34 cellular contexts compared by ENCODE assay signal in the genomic region with DNA sequence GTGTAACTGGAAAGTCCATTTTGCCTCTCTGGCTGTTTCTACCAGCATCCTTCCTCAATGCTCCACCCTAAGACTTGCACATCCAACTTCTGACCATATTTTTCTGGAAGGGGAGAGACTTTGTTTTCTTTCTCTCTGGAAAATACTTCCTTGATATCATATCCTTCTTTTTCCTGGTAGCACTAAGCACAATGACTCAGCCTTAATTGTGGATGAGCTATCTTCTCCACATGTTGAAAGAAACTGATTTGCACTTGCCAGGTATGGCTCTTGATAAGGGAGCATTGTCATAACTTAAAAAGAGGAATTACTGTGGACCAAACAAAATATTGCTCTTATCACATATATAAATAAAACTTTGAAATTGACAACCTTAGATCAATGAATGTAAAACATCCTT.
"Had no signal": no experiment of that assay in that cellular context is flagged by ENCODE, and none has a peak within 500 bp of the region (broad histone marks: within the 10 kb centered on the region; RNA-seq: fewer than 3 reads in every experiment).

No MANE protein-coding gene starts in this region.

- H3K27ac ChIP-seq: adrenal gland, body of pancreas, cardiac muscle cell, coronary artery, dorsolateral prefrontal cortex, esophagus muscularis mucosa, WERI-Rb-1 had no signal

- DNase-seq: activated B cell treated with CpG ODN at 0.5 μM for 24 hours; activated CD4-positive, alpha-beta T cell treated with anti-CD3 and anti-CD28 coated beads for 48 hours; activated CD4-positive, alpha-beta T cell treated with anti-CD3 and anti-CD28 coated beads, Interleukin-2, amount 50 U/mL, for 1 hour; activated CD4-positive, alpha-beta T cell treated with anti-CD3 and anti-CD28 coated beads, Interleukin-2, amount 50 U/mL, for 48 hours; activated CD8-positive, alpha-beta memory T cell treated with anti-CD3 and anti-CD28 coated beads for 24 hours; activated CD8-positive, alpha-beta T cell treated with anti-CD3 and anti-CD28 coated beads for 36 hours; activated effector memory CD4-positive, alpha-beta T cell treated with anti-CD3 and anti-CD28 coated beads, Interleukin-2, amount 50 U/mL, for 16 hours; activated naive CD4-positive, alpha-beta T cell treated with anti-CD3 and anti-CD28 coated beads for 36 hours; activated naive CD8-positive, alpha-beta T cell treated with anti-CD3 and anti-CD28 coated beads for 36 hours; activated naive CD8-positive, alpha-beta T cell treated with anti-CD3 and anti-CD28 coated beads, Interleukin-2, amount 50 U/mL, for 24 hours; activated T-cell treated with anti-CD3 and anti-CD28 coated beads, Interleukin-2, amount 50 U/mL, for 4 hours; adrenal gland; amygdala; aorta; body of pancreas; dorsolateral prefrontal cortex; effector memory CD4-positive, alpha-beta T cell; endodermal cell; erythroblast; head of caudate nucleus; T-helper 1 cell; T-helper 17 cell; T1000; WERI-Rb-1 had no signal

- H3K27ac Mint-ChIP-seq: activated B cell treated with CpG ODN at 0.5 μM for 24 hours; activated CD8-positive, alpha-beta T cell treated with anti-CD3 and anti-CD28 coated beads for 36 hours; activated naive CD4-positive, alpha-beta T cell treated with anti-CD3 and anti-CD28 coated beads for 36 hours; activated naive CD4-positive, alpha-beta T cell treated with anti-CD3 and anti-CD28 coated beads, Interleukin-2, amount 50 U/mL, for 24 hours; activated naive CD8-positive, alpha-beta T cell treated with anti-CD3 and anti-CD28 coated beads for 36 hours; activated naive CD8-positive, alpha-beta T cell treated with anti-CD3 and anti-CD28 coated beads, Interleukin-2, amount 50 U/mL, for 24 hours; activated T-helper 17 cell treated with anti-CD3 and anti-CD28 coated beads, Interleukin-2, amount 50 U/mL, for 72 hours; dendritic cell treated with granulocyte-macrophage colony-stimulating factor and Interleukin-4, amounts not matched to agents 40 ng/mL and 50 ng/mL, for 4 days; endodermal cell; T-helper 17 cell; T-helper 2 cell treated with Interferon-gamma antibody and Interleukin-4, amounts not matched to agents 5 μg/mL and 100 μg/mL, for 36 hours had no signal

- H3K36me3 Mint-ChIP-seq: activated naive CD4-positive, alpha-beta T cell treated with anti-CD3 and anti-CD28 coated beads, Interleukin-2, amount 50 U/mL, for 24 hours; activated naive CD8-positive, alpha-beta T cell treated with anti-CD3 and anti-CD28 coated beads for 36 hours had no signal

- H3K27me3 Mint-ChIP-seq: activated CD8-positive, alpha-beta T cell treated with anti-CD3 and anti-CD28 coated beads for 36 hours; activated naive CD4-positive, alpha-beta T cell treated with anti-CD3 and anti-CD28 coated beads, Interleukin-2, amount 50 U/mL, for 24 hours; activated naive CD8-positive, alpha-beta T cell treated with anti-CD3 and anti-CD28 coated beads for 36 hours; activated naive CD8-positive, alpha-beta T cell treated with anti-CD3 and anti-CD28 coated beads, Interleukin-2, amount 50 U/mL, for 24 hours; activated T-helper 17 cell treated with anti-CD3 and anti-CD28 coated beads, Interleukin-2, amount 50 U/mL, for 72 hours; central memory CD8-positive, alpha-beta T cell; dendritic cell treated with granulocyte-macrophage colony-stimulating factor and Interleukin-4, amounts not matched to agents 40 ng/mL and 50 ng/mL, for 4 days; T-helper 17 cell had no signal

- H3K4me3 Mint-ChIP-seq: activated B cell treated with CpG ODN at 0.5 μM for 24 hours; activated CD8-positive, alpha-beta T cell treated with anti-CD3 and anti-CD28 coated beads for 36 hours; activated naive CD4-positive, alpha-beta T cell treated with anti-CD3 and anti-CD28 coated beads for 36 hours; activated naive CD4-positive, alpha-beta T cell treated with anti-CD3 and anti-CD28 coated beads, Interleukin-2, amount 50 U/mL, for 24 hours; activated naive CD8-positive, alpha-beta T cell treated with anti-CD3 and anti-CD28 coated beads for 36 hours; activated naive CD8-positive, alpha-beta T cell treated with anti-CD3 and anti-CD28 coated beads, Interleukin-2, amount 50 U/mL, for 24 hours; activated T-cell treated with anti-CD3 and anti-CD28 coated beads, Interleukin-2, amount 50 U/mL, for 4 hours; activated T-helper 17 cell treated with anti-CD3 and anti-CD28 coated beads, Interleukin-2, amount 50 U/mL, for 72 hours; central memory CD8-positive, alpha-beta T cell; dendritic cell treated with granulocyte-macrophage colony-stimulating factor and Interleukin-4, amounts not matched to agents 40 ng/mL and 50 ng/mL, for 4 days; endodermal cell; T-helper 17 cell; T-helper 2 cell treated with Interferon-gamma antibody and Interleukin-4, amounts not matched to agents 5 μg/mL and 100 μg/mL, for 36 hours had no signal

- H3K4me3 ChIP-seq: adrenal gland, body of pancreas, cardiac muscle cell, coronary artery, dorsolateral prefrontal cortex, esophagus muscularis mucosa had no signal

- H3K27me3 ChIP-seq: adrenal gland, body of pancreas, cardiac muscle cell, dorsolateral prefrontal cortex, esophagus muscularis mucosa had no signal

- H3K4me1 ChIP-seq: adrenal gland, body of pancreas had no signal

- H3K9me3 Mint-ChIP-seq: activated CD8-positive, alpha-beta T cell treated with anti-CD3 and anti-CD28 coated beads for 36 hours; activated naive CD4-positive, alpha-beta T cell treated with anti-CD3 and anti-CD28 coated beads, Interleukin-2, amount 50 U/mL, for 24 hours; activated naive CD8-positive, alpha-beta T cell treated with anti-CD3 and anti-CD28 coated beads for 36 hours; activated naive CD8-positive, alpha-beta T cell treated with anti-CD3 and anti-CD28 coated beads, Interleukin-2, amount 50 U/mL, for 24 hours; activated T-helper 17 cell treated with anti-CD3 and anti-CD28 coated beads, Interleukin-2, amount 50 U/mL, for 72 hours; central memory CD8-positive, alpha-beta T cell; T-helper 2 cell treated with Interferon-gamma antibody and Interleukin-4, amounts not matched to agents 5 μg/mL and 100 μg/mL, for 36 hours had no signal

- H3K36me3 ChIP-seq: adrenal gland, cardiac muscle cell, esophagus muscularis mucosa, WERI-Rb-1 had no signal

- ATAC-seq: activated CD4-positive, CD25-positive, alpha-beta regulatory T cell treated with anti-CD3 and anti-CD28 coated beads, Interleukin-2, amount 50 U/mL, for 24 hours; activated CD8-positive, alpha-beta T cell treated with anti-CD3 and anti-CD28 coated beads for 36 hours; activated naive CD8-positive, alpha-beta T cell treated with anti-CD3 and anti-CD28 coated beads, Interleukin-2, amount 50 U/mL, for 24 hours; activated T-cell treated with anti-CD3 and anti-CD28 coated beads, Interleukin-2, amount 50 U/mL, for 4 hours; activated T-helper 17 cell treated with anti-CD3 and anti-CD28 coated beads, Interleukin-2, amount 50 U/mL, for 72 hours; body of pancreas; T-helper 17 cell had no signal

- FAIRE-seq: frontal cortex had no signal
